In the genomic region with DNA sequence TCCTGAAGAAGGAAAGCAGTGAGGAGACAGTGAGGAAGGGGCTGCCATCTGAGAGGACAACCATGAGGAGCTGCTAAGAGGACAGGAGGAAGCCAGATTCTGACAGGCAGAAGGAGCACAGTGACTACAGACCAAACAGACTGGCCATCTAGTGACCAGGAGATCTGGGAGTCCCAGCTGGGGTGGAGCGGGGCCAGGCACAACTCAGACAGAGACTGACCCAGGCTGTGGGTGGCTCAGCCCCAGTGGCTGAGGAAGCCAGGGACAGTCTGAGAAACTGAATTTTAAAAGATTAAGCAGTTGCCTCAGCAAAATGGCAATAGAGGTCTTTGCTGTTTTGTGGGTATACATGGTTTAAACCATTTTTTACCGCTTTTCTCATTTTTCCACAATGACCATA, we compare ENCODE assay signal across 10 cellular contexts. TPM values are rescaled to one million over a fixed set of nuclear protein-coding genes. Genes with fewer than 3 reads are reported as not detected.
"Had no signal": no experiment of that assay in that cellular context is flagged by ENCODE, and none has a peak within 500 bp of the region (broad histone marks: within the 10 kb centered on the region; RNA-seq: fewer than 3 reads in every experiment).

No MANE protein-coding gene starts in this region.

- H3K4me3 Mint-ChIP-seq: HFFc6 had no signal

- H3K9me3 Mint-ChIP-seq: HFFc6 had no signal

- H3K4me1 ChIP-seq: HAP-1 had no signal

- H3K27ac Mint-ChIP-seq: HFFc6 had no signal

- ATAC-seq: HCT116, K562 had no signal

- DNase-seq: GM23248, GOT3, H7, HFFc6, IMR-90 had no signal

- H3K9me3 ChIP-seq: HAP-1 had no signal

- H3K4me3 ChIP-seq: GM23248, HAP-1, K562 had no signal

- H3K36me3 ChIP-seq: HAP-1 had no signal

- H3K27ac ChIP-seq: GM23248 had no signal

RNA-seq across cellular contexts. Expression of a gene that starts 28.9 kb away (rescaled TPM):
- total RNA-seq: GM23248, H4, H7, HFFc6, HT-29, IMR-90, K562 had no signal
